21 cellular contexts compared by ENCODE assay signal in the genomic region with DNA sequence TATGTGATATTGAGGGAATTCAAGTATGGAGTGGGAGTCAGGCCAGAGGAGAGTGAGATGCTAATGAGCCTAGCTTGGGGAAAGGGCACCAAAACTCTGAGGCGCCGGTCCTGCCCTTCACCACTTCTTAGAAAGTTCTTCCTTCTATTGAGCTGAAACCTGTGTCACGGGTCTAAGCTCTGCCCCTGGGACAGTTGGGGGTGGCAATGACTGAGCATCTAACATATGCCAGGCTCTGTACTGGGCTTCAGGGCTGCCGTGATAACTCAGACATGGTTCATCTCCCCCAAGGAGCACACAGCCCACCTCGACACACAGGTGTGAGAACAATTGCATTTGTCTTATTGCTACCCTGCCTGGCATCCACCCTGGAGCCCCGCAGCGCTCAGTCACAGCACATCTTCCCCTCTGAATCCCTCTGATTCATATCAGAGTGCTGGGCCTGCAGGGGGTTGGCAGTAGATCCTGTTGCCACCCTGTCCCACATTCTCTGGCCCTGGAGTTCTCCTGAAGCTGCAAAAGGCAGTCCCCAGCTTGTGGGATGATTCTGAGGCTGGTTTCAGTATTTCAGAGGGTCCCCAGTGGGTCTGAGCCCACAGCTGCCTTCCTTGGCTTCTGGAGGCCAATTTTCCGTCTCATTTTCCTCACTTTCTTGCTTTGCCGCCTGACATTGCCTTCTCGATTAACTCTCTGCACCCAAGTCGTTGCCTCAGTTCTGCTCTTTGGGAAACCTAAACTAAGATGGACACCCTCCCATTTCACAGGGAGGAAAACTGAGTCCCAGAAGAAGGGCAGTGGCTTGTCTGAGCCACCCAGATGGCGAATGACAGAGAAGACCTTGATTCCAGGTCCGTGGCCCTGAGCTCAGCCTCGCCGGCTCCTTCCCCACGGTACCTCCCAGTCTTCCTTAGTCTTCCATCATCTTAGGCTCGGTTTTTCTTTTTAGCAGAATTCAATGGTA.
"Had no signal": no experiment of that assay in that cellular context is flagged by ENCODE, and none has a peak within 500 bp of the region (broad histone marks: within the 10 kb centered on the region; RNA-seq: fewer than 3 reads in every experiment).

No MANE protein-coding gene starts in this region.

- H3K27me3 Mint-ChIP-seq: activated naive CD8-positive, alpha-beta T cell treated with anti-CD3 and anti-CD28 coated beads for 36 hours; T-cell had no signal

- H3K27ac ChIP-seq: epithelial cell of prostate, lower lobe of right lung, prostate gland, skin epidermis, testis had no signal

- H3K4me1 ChIP-seq: prostate gland, testis had no signal

- H3K4me3 Mint-ChIP-seq: activated naive CD8-positive, alpha-beta T cell treated with anti-CD3 and anti-CD28 coated beads for 36 hours; activated T-helper 1 cell treated with anti-CD3 and anti-CD28 coated beads, Interleukin-12 subunit alpha, Interleukin-12 subunit beta, Interleukin-2, Interleukin-4 antibody, amounts not matched to agents 30 ng/mL and 10 ng/mL and 1 ng/mL, durations not matched to agents 14 hours and 24 hours and 36 hours; brain; endodermal cell; neural crest cell; T-cell; type B pancreatic cell had no signal

- H3K27me3 ChIP-seq: testis had no signal

- DNase-seq: activated CD4-positive, alpha-beta T cell treated with anti-CD3 and anti-CD28 coated beads, Interleukin-2, amount 50 U/mL, for 1 hour; activated naive CD8-positive, alpha-beta T cell treated with anti-CD3 and anti-CD28 coated beads for 36 hours; amygdala; caudate nucleus; endodermal cell; foreskin melanocyte; glutamatergic neuron; hippocampal formation; left colon; lower lobe of right lung; right cardiac atrium; T-cell; T1000; testis had no signal

- H3K27ac Mint-ChIP-seq: brain, endodermal cell, T-cell, type B pancreatic cell had no signal

- H3K4me3 ChIP-seq: lower lobe of right lung, prostate gland, skin epidermis, testis had no signal

- H3K9me3 Mint-ChIP-seq: activated naive CD8-positive, alpha-beta T cell treated with anti-CD3 and anti-CD28 coated beads for 36 hours; activated T-helper 1 cell treated with anti-CD3 and anti-CD28 coated beads, Interleukin-12 subunit alpha, Interleukin-12 subunit beta, Interleukin-2, Interleukin-4 antibody, amounts not matched to agents 30 ng/mL and 10 ng/mL and 1 ng/mL, durations not matched to agents 14 hours and 24 hours and 36 hours; brain; endodermal cell; neural crest cell; T-cell; type B pancreatic cell had no signal

- H3K36me3 Mint-ChIP-seq: brain, T-cell, type B pancreatic cell had no signal

- H3K9me3 ChIP-seq: lower lobe of right lung, prostate gland, testis had no signal

- ATAC-seq: left colon, lower lobe of right lung, right cardiac atrium, T-cell had no signal

- H3K36me3 ChIP-seq: lower lobe of right lung, prostate gland had no signal
